ENCODE assay signal across 1 cellular context in genomic region chr20:8740265-8740664, GRCh38.
TF ChIP-seq lines count a peak whose summit lies in the region.

No MANE protein-coding gene starts in this region.

TF ChIP-seq in GM12878, 131 proteins besides CTCF, POLR2A, EP300 and RAD21 (continued from another document):
- no peak for TF ChIP-seq ZBTB11 (CRISPR knock-in tag; IDR thresholded peaks at IDR 0.05)
- peak; percentile 95 for TF ChIP-seq MEF2A (IDR thresholded peaks at IDR 0.05; ENCODE audit: insufficient read depth, low read depth, low read length)
- TF ChIP-seq CEBPB (IDR thresholded peaks at IDR 0.05; ENCODE audit: borderline replicate concordance in 1 of 2, low read depth in 2 of 2, low read length in 2 of 2) = no peak
- TF ChIP-seq, protein P1, sequence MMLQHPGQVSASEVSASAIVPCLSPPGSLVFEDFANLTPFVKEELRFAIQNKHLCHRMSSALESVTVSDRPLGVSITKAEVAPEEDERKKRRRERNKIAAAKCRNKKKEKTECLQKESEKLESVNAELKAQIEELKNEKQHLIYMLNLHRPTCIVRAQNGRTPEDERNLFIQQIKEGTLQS (IDR thresholded peaks at IDR 0.05; ENCODE audit: borderline replicate concordance, extremely low read depth, low read depth, low read length) = no peak
- no peak for TF ChIP-seq GABPA (IDR thresholded peaks at IDR 0.05; ENCODE audit: low read depth)
- TF ChIP-seq TBL1XR1 (IDR thresholded peaks at IDR 0.05; ENCODE audit: low read depth, low read length) = peak; percentile 82; the same call in 1 of the 2 replicates
- TF ChIP-seq MTA3 (IDR thresholded peaks at IDR 0.05; ENCODE audit: borderline replicate concordance, low read length) = peak; percentile 62; the same call in 1 of the 2 replicates
- peak; percentile 63 for TF ChIP-seq RUNX3 (IDR thresholded peaks at IDR 0.05; ENCODE audit: low read length)
- no peak for TF ChIP-seq PAX5 (IDR thresholded peaks at IDR 0.05; ENCODE audit: borderline replicate concordance, low read depth, low read length)
- TF ChIP-seq SPI1 (IDR thresholded peaks at IDR 0.05; ENCODE audit: borderline replicate concordance, insufficient read depth, low read depth, low read length) = no peak
- peak; percentile 32 for TF ChIP-seq MEF2B (IDR thresholded peaks at IDR 0.05; ENCODE audit: partially characterized antibody, poor library complexity, severe bottlenecking)
- no peak for TF ChIP-seq SMAD1 (IDR thresholded peaks at IDR 0.05; ENCODE audit: low read depth, partially characterized antibody)
- no peak for TF ChIP-seq CHD1 (IDR thresholded peaks at IDR 0.05; ENCODE audit: low read depth, low read length)
- no peak for TF ChIP-seq POLR2AphosphoS2 (IDR thresholded peaks at IDR 0.05; ENCODE audit: low read depth, low read length)
- no peak for TF ChIP-seq KAT2A (conservative IDR thresholded peaks at IDR 0.05; ENCODE audit: control insufficient read depth, low read depth, low read length)
- TF ChIP-seq BMI1 (IDR thresholded peaks at IDR 0.05; ENCODE audit: borderline replicate concordance) = no peak
- peak; percentile 84 for TF ChIP-seq IRF4 (IDR thresholded peaks at IDR 0.05; ENCODE audit: low read depth, low read length)
- peak; percentile 59; the same call in 1 of the 2 replicates for TF ChIP-seq BCL11A (IDR thresholded peaks at IDR 0.05; ENCODE audit: low read depth, low read length)
- no peak for TF ChIP-seq SMARCA5 (IDR thresholded peaks at IDR 0.05)
- no peak for TF ChIP-seq ZZZ3 (IDR thresholded peaks at IDR 0.05; ENCODE audit: control insufficient read depth, insufficient read length, low read depth)
- TF ChIP-seq SIN3A (IDR thresholded peaks at IDR 0.05; ENCODE audit: low read depth, low read length) = no peak
- no peak for TF ChIP-seq FOS (IDR thresholded peaks at IDR 0.05; ENCODE audit: borderline replicate concordance, extremely low read depth, insufficient read length)
- TF ChIP-seq, protein P2, sequence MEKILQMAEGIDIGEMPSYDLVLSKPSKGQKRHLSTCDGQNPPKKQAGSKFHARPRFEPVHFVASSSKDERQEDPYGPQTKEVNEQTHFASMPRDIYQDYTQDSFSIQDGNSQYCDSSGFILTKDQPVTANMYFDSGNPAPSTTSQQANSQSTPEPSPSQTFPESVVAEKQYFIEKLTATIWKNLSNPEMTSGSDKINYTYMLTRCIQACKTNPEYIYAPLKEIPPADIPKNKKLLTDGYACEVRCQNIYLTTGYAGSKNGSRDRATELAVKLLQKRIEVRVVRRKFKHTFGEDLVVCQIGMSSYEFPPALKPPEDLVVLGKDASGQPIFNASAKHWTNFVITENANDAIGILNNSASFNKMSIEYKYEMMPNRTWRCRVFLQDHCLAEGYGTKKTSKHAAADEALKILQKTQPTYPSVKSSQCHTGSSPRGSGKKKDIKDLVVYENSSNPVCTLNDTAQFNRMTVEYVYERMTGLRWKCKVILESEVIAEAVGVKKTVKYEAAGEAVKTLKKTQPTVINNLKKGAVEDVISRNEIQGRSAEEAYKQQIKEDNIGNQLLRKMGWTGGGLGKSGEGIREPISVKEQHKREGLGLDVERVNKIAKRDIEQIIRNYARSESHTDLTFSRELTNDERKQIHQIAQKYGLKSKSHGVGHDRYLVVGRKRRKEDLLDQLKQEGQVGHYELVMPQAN (conservative IDR thresholded peaks at IDR 0.05) = no peak
- TF ChIP-seq SRF (IDR thresholded peaks at IDR 0.05; ENCODE audit: low read depth in 2 of 2, low read length in 2 of 2) = no peak
- TF ChIP-seq ATF2 (IDR thresholded peaks at IDR 0.05; ENCODE audit: low read length) = peak; percentile 60; the same call in 1 of the 2 replicates
- TF ChIP-seq BACH1 (IDR thresholded peaks at IDR 0.05; ENCODE audit: borderline replicate concordance) = no peak
- no peak for TF ChIP-seq HDAC2 (IDR thresholded peaks at IDR 0.05)
- TF ChIP-seq ZBED1 (IDR thresholded peaks at IDR 0.05; ENCODE audit: borderline replicate concordance) = no peak
